ENCODE assay signal across 29 cellular contexts in the genomic region with DNA sequence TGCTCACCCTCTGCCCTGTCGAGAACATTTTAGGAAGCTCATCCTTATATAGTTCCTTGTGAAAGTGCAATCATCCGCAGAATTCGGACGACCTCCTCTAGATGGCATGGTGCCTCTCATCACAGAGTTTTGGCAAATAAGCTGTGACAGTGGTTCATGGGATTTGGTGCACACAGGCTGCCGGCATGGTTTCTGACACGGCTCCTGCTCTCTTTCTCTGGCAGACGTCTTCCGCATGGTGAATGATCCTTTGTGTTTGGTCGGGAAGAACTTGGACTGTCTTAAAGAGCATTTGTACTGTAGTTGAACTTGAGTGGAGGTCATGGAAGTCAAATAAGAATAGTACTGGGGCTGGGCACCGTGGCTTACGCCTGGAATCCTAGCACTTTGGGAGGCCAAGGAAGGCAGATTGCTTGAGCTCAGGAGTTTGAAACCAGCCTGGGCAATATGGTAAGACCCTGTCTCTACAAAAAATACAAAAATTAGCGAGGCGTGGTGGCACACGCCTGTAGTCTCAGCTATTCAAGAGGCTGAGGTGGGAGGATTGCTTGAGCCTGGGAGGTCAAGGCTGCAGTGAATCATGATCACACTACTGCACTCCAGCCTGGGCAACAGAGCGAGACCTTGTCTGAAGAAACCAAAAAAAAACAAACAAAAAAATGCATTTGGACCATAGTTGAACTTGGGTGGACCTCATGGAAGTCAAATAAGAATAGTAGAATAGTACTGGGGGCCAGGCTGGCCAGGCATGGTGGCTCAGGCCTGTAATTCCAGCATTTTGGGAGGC. TPM values are rescaled to one million over a fixed set of nuclear protein-coding genes. Genes with fewer than 3 reads are reported as not detected.
DNase-seq lines count a peak whose midpoint lies in the region; ATAC-seq and FAIRE-seq lines count a peak whose summit lies in the region.
"Had no signal": no experiment of that assay in that cellular context is flagged by ENCODE, and none has a peak within 500 bp of the region (broad histone marks: within the 10 kb centered on the region; RNA-seq: fewer than 3 reads in every experiment).

No MANE protein-coding gene starts in this region.

- POLR2A ChIA-PET in T-cell (lab: Charles Lee) = no interaction called here

- H3K4me2 ChIP-seq in Karpas-422 (ENCODE audit: low read depth, low read length, poor library complexity, severe bottlenecking) = no peak overlapping the region

- H3K9ac ChIP-seq in Karpas-422 (ENCODE audit: low read length) = no peak overlapping the region

- H3K4me3 ChIP-seq in Karpas-422 (ENCODE audit: low read length) = no peak overlapping the region
- H3K4me3 ChIP-seq: SJCRH30, skin epidermis, thoracic aorta, vagina had no signal

- H3K4me3 Mint-ChIP-seq in T-cell = no peak overlapping the region
- H3K4me3 Mint-ChIP-seq: activated naive CD8-positive, alpha-beta T cell treated with anti-CD3 and anti-CD28 coated beads, Interleukin-2, amount 50 U/mL, for 24 hours; naive B cell had no signal

- H3K36me3 ChIP-seq in Karpas-422 (ENCODE audit: insufficient read depth, low read length) = no peaks in the 10 kb centered on the region
- H3K36me3 ChIP-seq: SJCRH30, thoracic aorta, vagina had no signal

- peaks cover 27% of the 10 kb centered on the region for H3K36me3 Mint-ChIP-seq in T-cell

- no peaks in the 10 kb centered on the region for H4K20me1 ChIP-seq in Karpas-422 (ENCODE audit: insufficient read depth, low read depth, low read length)

- no peak overlapping the region for H2AFZ ChIP-seq in Karpas-422 (ENCODE audit: low read length)

- DNase-seq in RCC 7860 (ENCODE audit: low spot score) = peak; percentile 9
- peak; percentile 53 to 55 for DNase-seq in cerebellar nuclear complex (lab: John Stamatoyannopoulos, UW)
- peak; percentile 67 for DNase-seq in left kidney (ENCODE audit: low read depth, low spot score)
- DNase-seq in superior temporal gyrus (ENCODE audit: extremely low spot score) = peak; percentile 58
- DNase-seq in Karpas-422 = no peak
- DNase-seq in HCEC 1CT = no peak
- DNase-seq in T-cell = no peak
- DNase-seq: activated effector memory CD4-positive, alpha-beta T cell treated with anti-CD3 and anti-CD28 coated beads, Interleukin-2, amount 50 U/mL, for 16 hours; activated naive CD8-positive, alpha-beta T cell treated with anti-CD3 and anti-CD28 coated beads, Interleukin-2, amount 50 U/mL, for 24 hours; activated T-cell treated with anti-CD3 and anti-CD28 coated beads for 4 hours; effector CD4-positive, alpha-beta T cell; EL; heart left ventricle; left colon; mesendoderm; naive B cell; NCI-H526; occipital lobe; SJCRH30; stimulated activated naive CD8-positive, alpha-beta T cell treated with anti-CD3 and anti-CD28 coated beads, Interleukin-15, Interleukin-2, amounts not matched to agents 100 U/mL and 50 U/mL, for 24 hours had no signal

- H3K27me3 ChIP-seq in Karpas-422 (ENCODE audit: low read length) = no peaks in the 10 kb centered on the region
- H3K27me3 ChIP-seq: heart left ventricle, SJCRH30, vagina had no signal

- H3K4me1 Mint-ChIP-seq in T-cell = peaks cover 0 to 4% (median 0%) of the 10 kb centered on the region in 3 donors
- H3K4me1 Mint-ChIP-seq: activated naive CD8-positive, alpha-beta T cell treated with anti-CD3 and anti-CD28 coated beads, Interleukin-2, amount 50 U/mL, for 24 hours had no signal

- peak; percentile 71 for FAIRE-seq in RCC 7860 (lab: Jason Lieb, UNC)
- FAIRE-seq: D721Med, GM12892, H54 had no signal

- H3K79me2 ChIP-seq in Karpas-422 (ENCODE audit: low read length) = no peaks in the 10 kb centered on the region

- H3K27ac ChIP-seq in Karpas-422 (ENCODE audit: low read length) = no peak overlapping the region
- H3K27ac ChIP-seq: heart left ventricle, SJCRH30, skin epidermis, thoracic aorta, vagina had no signal

- H3K4me1 ChIP-seq in Karpas-422 (ENCODE audit: low read length) = no peaks in the 10 kb centered on the region
- H3K4me1 ChIP-seq: SJCRH30, vagina had no signal

- H3K9me3 Mint-ChIP-seq in T-cell = no peaks in the 10 kb centered on the region
- H3K9me3 Mint-ChIP-seq: activated naive CD8-positive, alpha-beta T cell treated with anti-CD3 and anti-CD28 coated beads, Interleukin-2, amount 50 U/mL, for 24 hours; naive B cell had no signal

- H3K27ac Mint-ChIP-seq in T-cell = no peak overlapping the region
- H3K27ac Mint-ChIP-seq: activated naive CD8-positive, alpha-beta T cell treated with anti-CD3 and anti-CD28 coated beads, Interleukin-2, amount 50 U/mL, for 24 hours; naive B cell had no signal

- no peaks in the 10 kb centered on the region for H3K9me2 ChIP-seq in Karpas-422 (replicated peaks; ENCODE audit: insufficient read depth, low read length)

- H3K27me3 Mint-ChIP-seq in T-cell = no peaks in the 10 kb centered on the region
- H3K27me3 Mint-ChIP-seq: activated naive CD8-positive, alpha-beta T cell treated with anti-CD3 and anti-CD28 coated beads, Interleukin-2, amount 50 U/mL, for 24 hours; naive B cell had no signal

- no peaks in the 10 kb centered on the region for H3K9me3 ChIP-seq in Karpas-422 (ENCODE audit: low read length)
- H3K9me3 ChIP-seq: heart left ventricle, SJCRH30, thoracic aorta, vagina had no signal

- ATAC-seq in T-cell (replicated peaks in 1 of 4) (no peak), GM19395 (IDR thresholded peaks at IDR 0.05; ENCODE audit: unreplicated experiment) (no peak)
- ATAC-seq: activated naive CD8-positive, alpha-beta T cell treated with anti-CD3 and anti-CD28 coated beads, Interleukin-2, amount 50 U/mL, for 24 hours; heart left ventricle; left colon; Panc1; stimulated activated naive CD8-positive, alpha-beta T cell treated with anti-CD3 and anti-CD28 coated beads, Interleukin-15, Interleukin-2, amounts not matched to agents 100 U/mL and 50 U/mL, for 24 hours had no signal

- CTCF ChIA-PET in T-cell (lab: Charles Lee) = interaction anchor here in 1 of 2 donors (0.5 to 0.6 kb wide), 2 partner anchors 153 to 190 kb away, joined by 3 to 7 read pairs; no protein-coding TSS in a partner anchor

RNA-seq across cellular contexts. Expression of a gene that starts 34.7 kb away (rescaled TPM):
- 25.3 and 66.8 TPM in 2 replicates for total RNA-seq in Karpas-422 (2014; rRNA removed; shearing (Covaris generic); ENCODE audit: low replicate concordance)
- 10 to 100 TPM; 37.2 to 74.4 (median 71.9) TPM for total RNA-seq in T-cell

RNA-seq across cellular contexts. Expression of a gene that starts 48.8 kb away (rescaled TPM):
- not detected in 2 replicates for total RNA-seq in Karpas-422 (2014; rRNA removed; shearing (Covaris generic); ENCODE audit: low replicate concordance)
- not detected for total RNA-seq in T-cell
- total RNA-seq: epithelial cell of proximal tubule, SJCRH30, vagina had no signal

Comparison
In these comparisons a context has a peak if more than half of its experiments do, and no peak if none do; other contexts are left out.
1. DNase-seq: peak in RCC 7860 (single experiment), cerebellar nuclear complex (2 of 2), left kidney (single experiment) and superior temporal gyrus (single experiment); none in Karpas-422 (single experiment), HCEC 1CT (single experiment) and T-cell (0 of 34).